18 cellular contexts compared by ENCODE assay signal in the genomic region with DNA sequence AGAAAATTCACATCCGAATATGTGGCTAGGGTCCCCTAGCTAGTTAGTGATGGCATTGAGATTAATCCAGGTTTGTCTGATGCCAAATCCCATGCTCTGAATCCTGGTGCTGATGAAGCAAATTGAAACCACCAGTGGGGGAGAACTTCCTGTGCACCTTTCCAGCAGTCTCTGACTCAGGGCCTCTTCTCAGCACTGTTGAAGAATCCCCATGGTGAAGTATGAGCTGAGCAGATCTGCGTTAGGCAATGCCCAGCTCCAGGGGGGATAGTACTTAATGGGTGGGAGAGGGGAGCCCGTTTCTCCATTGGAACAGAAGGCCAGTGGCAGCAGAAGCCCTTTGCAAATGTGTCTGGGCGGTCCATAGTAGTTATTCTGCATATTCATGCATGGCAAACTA. TPM values are rescaled to one million over a fixed set of nuclear protein-coding genes. Genes with fewer than 3 reads are reported as not detected.
DNase-seq lines count a peak whose midpoint lies in the region; TF ChIP-seq lines count a peak whose summit lies in the region.
"Had no signal": no experiment of that assay in that cellular context is flagged by ENCODE, and none has a peak within 500 bp of the region (broad histone marks: within the 10 kb centered on the region; RNA-seq: fewer than 3 reads in every experiment).

No MANE protein-coding gene starts in this region.

- dilution Hi-C loops in mammary epithelial cell (cut with HindIII; ENCODE audit: low sequenced_read_pairs): no loop called here

- CTCF ChIA-PET in mammary epithelial cell (lab: Charles Lee; ENCODE audit: low non-redundant PET): no interaction called here

- DNase-seq in T-helper 2 cell treated with Interferon-gamma antibody and Interleukin-4, amounts not matched to agents 5 μg/mL and 100 μg/mL, for 36 hours (ENCODE audit: low spot score): no peak
- DNase-seq in T-helper 2 cell (no peak), MG63 (peak; percentile 45), mammary epithelial cell (peak; percentile 41), coronary artery (ENCODE audit: low spot score) (no peak), NCI-H446 treated with DMSO at 0.1 percent for 48 hours (lab: John Stamatoyannopoulos, UW) (no peak), DMS79 treated with DMSO at 0.1 percent for 48 hours (lab: John Stamatoyannopoulos, UW) (no peak)
- DNase-seq: activated gamma-delta T cell, DMS 273 treated with DMSO at 0.1 percent for 48 hours, NCI-H187 treated with DMSO at 0.1 percent for 48 hours, NCI-H446, SHP77 treated with DMSO at 0.1 percent for 48 hours, testis had no signal

- H3K79me2 ChIP-seq in mammary epithelial cell (ENCODE audit: insufficient read depth, low read length) (no peaks in the 10 kb centered on the region), parathyroid adenoma (peaks cover 10% of the 10 kb centered on the region)

- no peaks in the 10 kb centered on the region for H3K27me3 ChIP-seq in MG63
- peaks cover 7% of the 10 kb centered on the region for H3K27me3 ChIP-seq in mammary epithelial cell (ENCODE audit: insufficient read depth, low read length)
- H3K27me3 ChIP-seq in parathyroid adenoma (ENCODE audit: control insufficient read depth, insufficient read depth, low read length): no peaks in the 10 kb centered on the region
- H3K27me3 ChIP-seq: testis had no signal

- H3K4me1 ChIP-seq in mammary epithelial cell (ENCODE audit: insufficient read depth, low read length) (peaks cover 18% of the 10 kb centered on the region), parathyroid adenoma (peaks cover 28% of the 10 kb centered on the region)
- H3K4me1 ChIP-seq: ascending aorta, testis had no signal

- TF ChIP-seq CTCF in mammary epithelial cell (conservative IDR thresholded peaks at IDR 0.05 in 1 of 2, IDR thresholded peaks at IDR 0.05 in 1 of 2; ENCODE audit: extremely low read depth in 1 of 2, insufficient read depth in 1 of 2, low read depth in 1 of 2, low read length in 2 of 2) (no peak), parathyroid adenoma (IDR thresholded peaks at IDR 0.05) (no peak), coronary artery (IDR thresholded peaks at IDR 0.05) (no peak)

- H3K9ac ChIP-seq in mammary epithelial cell (ENCODE audit: insufficient read depth, low read length) (no peak overlapping the region), parathyroid adenoma (no peak overlapping the region)

- H3K4me2 ChIP-seq in mammary epithelial cell (ENCODE audit: insufficient read depth, low read depth, low read length) (no peak overlapping the region), parathyroid adenoma (ENCODE audit: low read length) (no peak overlapping the region)

- peaks cover 39% of the 10 kb centered on the region for H3K4me1 Mint-ChIP-seq in T-helper 2 cell treated with Interferon-gamma antibody and Interleukin-4, amounts not matched to agents 5 μg/mL and 100 μg/mL, for 36 hours (ENCODE audit: low read depth)
- H3K4me1 Mint-ChIP-seq: CD14-positive monocyte had no signal

- in situ Hi-C loops in mammary epithelial cell (cut with MboI; ENCODE audit: low sequenced_read_pairs in 2 of 2): no loop called here

- H4K20me1 ChIP-seq in mammary epithelial cell (ENCODE audit: insufficient read depth, low read length): no peaks in the 10 kb centered on the region

- H3K9me3 Mint-ChIP-seq in T-helper 2 cell treated with Interferon-gamma antibody and Interleukin-4, amounts not matched to agents 5 μg/mL and 100 μg/mL, for 36 hours: no peaks in the 10 kb centered on the region

- 76% methylated on average over 4 of the region's 4 CpGs for whole genome bisulfite sequencing in mammary epithelial cell (ENCODE audit: low coverage, missing lambda C conversion rate)

- peaks cover 2% of the 10 kb centered on the region for H3K36me3 Mint-ChIP-seq in T-helper 2 cell treated with Interferon-gamma antibody and Interleukin-4, amounts not matched to agents 5 μg/mL and 100 μg/mL, for 36 hours (ENCODE audit: low read depth)
- H3K36me3 Mint-ChIP-seq: CD14-positive monocyte had no signal

- H2AFZ ChIP-seq in mammary epithelial cell (ENCODE audit: low read depth, low read length) (no peak overlapping the region), parathyroid adenoma (no peak overlapping the region)

- H3K27ac Mint-ChIP-seq in T-helper 2 cell treated with Interferon-gamma antibody and Interleukin-4, amounts not matched to agents 5 μg/mL and 100 μg/mL, for 36 hours: no peak overlapping the region

- H3K27ac ChIP-seq in mammary epithelial cell (ENCODE audit: insufficient read depth, low read depth, low read length) (no peak overlapping the region), parathyroid adenoma (peak overlapping the region; percentile 24), coronary artery (no peak overlapping the region)
- H3K27ac ChIP-seq: ascending aorta, testis had no signal

- no TSS peak for BruUV-seq in mammary epithelial cell (replicated peaks; lab: Mats Ljungman, UMichigan)

- intact Hi-C loops in mammary epithelial cell (cut with micrococcal nuclease): no loop called here

- H3K4me3 ChIP-seq in MG63 (no peak overlapping the region), mammary epithelial cell (replicated peaks in 1 of 3; ENCODE audit: insufficient read depth in 1 of 3, low read depth in 2 of 3, low read length in 3 of 3) (no peak overlapping the region), parathyroid adenoma (ENCODE audit: low read depth, low read length) (no peak overlapping the region), coronary artery (no peak overlapping the region)
- H3K4me3 ChIP-seq: ascending aorta, testis had no signal

- H3K9me3 ChIP-seq in MG63 (no peaks in the 10 kb centered on the region), mammary epithelial cell (replicated peaks; ENCODE audit: insufficient read depth, low read length) (no peaks in the 10 kb centered on the region), parathyroid adenoma (ENCODE audit: control insufficient read depth, low read length) (no peaks in the 10 kb centered on the region)
- H3K9me3 ChIP-seq: ascending aorta, testis had no signal

- peak overlapping the region; percentile 21 for H3K4me3 Mint-ChIP-seq in T-helper 2 cell treated with Interferon-gamma antibody and Interleukin-4, amounts not matched to agents 5 μg/mL and 100 μg/mL, for 36 hours
- H3K4me3 Mint-ChIP-seq: CD14-positive monocyte had no signal

- H3K27me3 Mint-ChIP-seq in T-helper 2 cell treated with Interferon-gamma antibody and Interleukin-4, amounts not matched to agents 5 μg/mL and 100 μg/mL, for 36 hours (ENCODE audit: low read depth): peaks cover 74% of the 10 kb centered on the region

- H3K36me3 ChIP-seq in MG63 (no peaks in the 10 kb centered on the region), mammary epithelial cell (ENCODE audit: insufficient read depth, low read length) (no peaks in the 10 kb centered on the region), parathyroid adenoma (ENCODE audit: control insufficient read depth, insufficient read depth, low read length) (no peaks in the 10 kb centered on the region)
- H3K36me3 ChIP-seq: ascending aorta had no signal

RNA-seq across cellular contexts. Expression of gene POU2F3, which starts 4.5 kb away (rescaled TPM):
- total RNA-seq in MG63 (2014; rRNA removed; shearing (Covaris generic); ENCODE audit: low replicate concordance): not detected in 2 replicates
- total RNA-seq in mammary epithelial cell: under 1 TPM; 0.17 to 0.38 TPM
- polyA plus RNA-seq in mammary epithelial cell: 0.17 TPM
- not detected for polyA minus RNA-seq in mammary epithelial cell
- total RNA-seq: ascending aorta, pulmonary artery endothelial cell had no signal
- polyA plus RNA-seq: neural cell had no signal

RNA-seq across cellular contexts. Expression of gene OAF, which starts 33.6 kb away (rescaled TPM):
- total RNA-seq in MG63 (2014; rRNA removed; shearing (Covaris generic); ENCODE audit: low replicate concordance): 13.5 and 35.9 TPM in 2 replicates
- total RNA-seq in mammary epithelial cell: 10 to 100 TPM in 1 of 2 donors, 1 to 10 TPM in 1; 4.7 to 20.3 TPM
- 16.5 TPM for polyA plus RNA-seq in mammary epithelial cell
- polyA minus RNA-seq in mammary epithelial cell: 9.3 TPM

Comparison
In these comparisons a context has a peak if more than half of its experiments do, and no peak if none do; other contexts are left out.
1. DNase-seq: peak in MG63 (single experiment) and mammary epithelial cell (single experiment); none in T-helper 2 cell treated with Interferon-gamma antibody and Interleukin-4, amounts not matched to agents 5 μg/mL and 100 μg/mL, for 36 hours (single experiment), T-helper 2 cell (0 of 5), coronary artery (single experiment), NCI-H446 treated with DMSO at 0.1 percent for 48 hours (single experiment) and DMS79 treated with DMSO at 0.1 percent for 48 hours (single experiment).